Comparison of ENCODE assay signal across 15 cellular contexts in genomic region chr12:132078190-132078589, GRCh38.
A peak's percentile ranks its signal among the peaks of the same experiment; 100 is the strongest.
DNase-seq lines count a peak whose midpoint lies in the region; ATAC-seq and TF ChIP-seq lines count a peak whose summit lies in the region.
"Had no signal": no experiment of that assay in that cellular context is flagged by ENCODE, and none has a peak within 500 bp of the region (broad histone marks: within the 10 kb centered on the region; RNA-seq: fewer than 3 reads in every experiment).

No MANE protein-coding gene starts in this region.

- no peaks in the 10 kb centered on the region for H3K9me3 ChIP-seq in heart right ventricle
- H3K9me3 ChIP-seq in right atrium auricular region, result no peaks in the 10 kb centered on the region
- no peaks in the 10 kb centered on the region for H3K9me3 ChIP-seq in RWPE2 (ENCODE audit: severe bottlenecking)
- no peaks in the 10 kb centered on the region for H3K9me3 ChIP-seq in upper lobe of left lung
- H3K9me3 ChIP-seq: adrenal gland, Peyer's patch had no signal

- no peaks in the 10 kb centered on the region for H3K9me3 Mint-ChIP-seq in activated CD8-positive, alpha-beta memory T cell treated with anti-CD3 and anti-CD28 coated beads, Interleukin-2, amount 10 ng/mL, durations not matched to agents 7 days and 5 days (ENCODE audit: low read depth)
- H3K9me3 Mint-ChIP-seq: natural killer cell treated with Interleukin-12 subunit alpha and Interleukin-12 subunit beta and Interleukin-15 and Interleukin-18, amount 100 ng/mL, for 72 hours; stimulated activated naive CD8-positive, alpha-beta T cell treated with anti-CD3 and anti-CD28 coated beads, Interleukin-15, amount 100 ng/mL, for 72 hours had no signal

- H3K27me3 ChIP-seq in heart right ventricle (no peaks in the 10 kb centered on the region), right atrium auricular region (no peaks in the 10 kb centered on the region), RWPE2 (ENCODE audit: insufficient read depth, poor library complexity, severe bottlenecking) (no peaks in the 10 kb centered on the region), upper lobe of left lung (no peaks in the 10 kb centered on the region)
- H3K27me3 ChIP-seq: adrenal gland, Peyer's patch had no signal

- H3K36me3 Mint-ChIP-seq in activated CD8-positive, alpha-beta memory T cell treated with anti-CD3 and anti-CD28 coated beads, Interleukin-2, amount 10 ng/mL, durations not matched to agents 7 days and 5 days, result peaks cover 7% of the 10 kb centered on the region

- no peaks in the 10 kb centered on the region for H3K4me1 Mint-ChIP-seq in activated CD8-positive, alpha-beta memory T cell treated with anti-CD3 and anti-CD28 coated beads, Interleukin-2, amount 10 ng/mL, durations not matched to agents 7 days and 5 days

- H3K27me3 Mint-ChIP-seq in activated CD8-positive, alpha-beta memory T cell treated with anti-CD3 and anti-CD28 coated beads, Interleukin-2, amount 10 ng/mL, durations not matched to agents 7 days and 5 days, result no peaks in the 10 kb centered on the region
- H3K27me3 Mint-ChIP-seq: B cell; natural killer cell treated with Interleukin-12 subunit alpha and Interleukin-12 subunit beta and Interleukin-15 and Interleukin-18, amount 100 ng/mL, for 72 hours; stimulated activated naive CD8-positive, alpha-beta T cell treated with anti-CD3 and anti-CD28 coated beads, Interleukin-15, amount 100 ng/mL, for 72 hours had no signal

- no peak for TF ChIP-seq CTCF in heart right ventricle (IDR thresholded peaks at IDR 0.05)
- TF ChIP-seq CTCF in right atrium auricular region (IDR thresholded peaks at IDR 0.05), result no peak
- TF ChIP-seq CTCF in RWPE2 (IDR thresholded peaks at IDR 0.05; ENCODE audit: poor library complexity, severe bottlenecking), result no peak
- no peak for TF ChIP-seq CTCF in fibroblast of the aortic adventitia (IDR thresholded peaks at IDR 0.05; ENCODE audit: insufficient read depth, low read length)
- no peak for TF ChIP-seq CTCF in upper lobe of left lung (IDR thresholded peaks at IDR 0.05)

- 60 to 68% methylated on average over 6 of the region's 6 CpGs for WGBS in heart right ventricle, 2 donors
- 19 to 70% methylated on average over 2 to 6 of the region's 6 CpGs for WGBS in upper lobe of left lung, 2 donors

- no peak overlapping the region for H3K27ac Mint-ChIP-seq in activated CD8-positive, alpha-beta memory T cell treated with anti-CD3 and anti-CD28 coated beads, Interleukin-2, amount 10 ng/mL, durations not matched to agents 7 days and 5 days
- H3K27ac Mint-ChIP-seq: B cell; natural killer cell treated with Interleukin-12 subunit alpha and Interleukin-12 subunit beta and Interleukin-15 and Interleukin-18, amount 100 ng/mL, for 72 hours; stimulated activated naive CD8-positive, alpha-beta T cell treated with anti-CD3 and anti-CD28 coated beads, Interleukin-15, amount 100 ng/mL, for 72 hours had no signal

- CTCF ChIA-PET in activated CD8-positive, alpha-beta memory T cell treated with anti-CD3 and anti-CD28 coated beads, Interleukin-2, amount 10 ng/mL, durations not matched to agents 7 days and 5 days (lab: Charles Lee), result no interaction called here

- peak in 6 of 8 donors; percentile 16 to 70 (median 54) for ATAC-seq in heart right ventricle
- ATAC-seq in RWPE2 (ENCODE audit: low read depth), result peak; percentile 51; the same call in 1 of the 3 replicates
- ATAC-seq in upper lobe of left lung (ENCODE audit: low FRiP score in 2 of 2), result no peak
- no peak for ATAC-seq in activated CD8-positive, alpha-beta memory T cell treated with anti-CD3 and anti-CD28 coated beads, Interleukin-2, amount 10 ng/mL, durations not matched to agents 7 days and 5 days
- no peak for ATAC-seq in HG02970 (IDR thresholded peaks at IDR 0.05; ENCODE audit: low FRiP score, unreplicated experiment)
- ATAC-seq in GM18909 (IDR thresholded peaks at IDR 0.05; ENCODE audit: poor library complexity, unreplicated experiment), result no peak
- ATAC-seq: natural killer cell treated with Interleukin-12 subunit alpha and Interleukin-12 subunit beta and Interleukin-15 and Interleukin-18, amount 100 ng/mL, for 72 hours; stimulated activated naive CD8-positive, alpha-beta T cell treated with anti-CD3 and anti-CD28 coated beads, Interleukin-15, amount 100 ng/mL, for 72 hours had no signal

- intact Hi-C loops in heart right ventricle (cut with DNase I), result no loop called here

- TF ChIP-seq POLR2A in upper lobe of left lung (IDR thresholded peaks at IDR 0.05), result no peak

- H3K4me1 ChIP-seq in heart right ventricle (peaks cover 0 to 46% (median 6%) of the 10 kb centered on the region in 9 donors), right atrium auricular region (peaks cover 0 to 6% of the 10 kb centered on the region in 2 donors), RWPE2 (ENCODE audit: insufficient read depth, poor library complexity, severe bottlenecking) (no peaks in the 10 kb centered on the region), upper lobe of left lung (no peaks in the 10 kb centered on the region)
- H3K4me1 ChIP-seq: adrenal gland, Peyer's patch had no signal

- TF ChIP-seq EP300 in upper lobe of left lung (IDR thresholded peaks at IDR 0.05), result no peak

- H3K4me3 ChIP-seq in heart right ventricle (no peak overlapping the region), right atrium auricular region (no peak overlapping the region), RWPE2 (ENCODE audit: severe bottlenecking) (no peak overlapping the region), fibroblast of the aortic adventitia (ENCODE audit: low read depth, low read length) (no peak overlapping the region), upper lobe of left lung (no peak overlapping the region)
- H3K4me3 ChIP-seq: adrenal gland, Peyer's patch had no signal

- H3K27ac ChIP-seq in heart right ventricle, result peak overlapping the region in 1 of 10 donors; percentile 3
- peak overlapping the region in 1 of 2 donors; percentile 24 for H3K27ac ChIP-seq in right atrium auricular region
- H3K27ac ChIP-seq in RWPE2 (ENCODE audit: poor library complexity, severe bottlenecking), result no peak overlapping the region
- peak overlapping the region in 3 of 4 donors; percentile 18 to 54 (median 29) for H3K27ac ChIP-seq in upper lobe of left lung
- H3K27ac ChIP-seq: Peyer's patch had no signal

- DNase-seq in heart right ventricle (peak in 1 of 2 donors; percentile 43), right atrium auricular region (ENCODE audit: low spot score) (no peak), RWPE2 (ENCODE audit: low spot score) (no peak), fibroblast of the aortic adventitia (ENCODE audit: low read depth) (peak; percentile 84), upper lobe of left lung (no peak)
- DNase-seq in activated CD8-positive, alpha-beta memory T cell treated with anti-CD3 and anti-CD28 coated beads, Interleukin-2, amount 10 ng/mL, durations not matched to agents 7 days and 5 days, result no peak
- DNase-seq: KBM-7; Peyer's patch; stimulated activated CD4-positive, alpha-beta T cell treated with anti-CD3 and anti-CD28 coated beads, Interleukin-1b, Interleukin-23, amount 100 ng/mL, for 48 hours; stimulated activated naive CD8-positive, alpha-beta T cell treated with anti-CD3 and anti-CD28 coated beads, Interleukin-15, amount 100 ng/mL, for 72 hours had no signal

- peaks cover 0 to 71% (median 39%) of the 10 kb centered on the region in 9 donors for H3K36me3 ChIP-seq in heart right ventricle
- peaks cover 34% of the 10 kb centered on the region for H3K36me3 ChIP-seq in right atrium auricular region
- peaks cover 42% of the 10 kb centered on the region for H3K36me3 ChIP-seq in RWPE2 (ENCODE audit: low read depth)
- H3K36me3 ChIP-seq in upper lobe of left lung, result peaks cover 0 to 61% (median 35%) of the 10 kb centered on the region in 4 donors

- no peak overlapping the region for H3K4me3 Mint-ChIP-seq in activated CD8-positive, alpha-beta memory T cell treated with anti-CD3 and anti-CD28 coated beads, Interleukin-2, amount 10 ng/mL, durations not matched to agents 7 days and 5 days
- H3K4me3 Mint-ChIP-seq: B cell; natural killer cell treated with Interleukin-12 subunit alpha and Interleukin-12 subunit beta and Interleukin-15 and Interleukin-18, amount 100 ng/mL, for 72 hours; stimulated activated naive CD8-positive, alpha-beta T cell treated with anti-CD3 and anti-CD28 coated beads, Interleukin-15, amount 100 ng/mL, for 72 hours had no signal

Comparison
In these comparisons a context has a peak if more than half of its experiments do, and no peak if none do; other contexts are left out.
1. ATAC-seq: peak in heart right ventricle (6 of 8) and RWPE2 (single experiment); none in upper lobe of left lung (0 of 2), activated CD8-positive, alpha-beta memory T cell treated with anti-CD3 and anti-CD28 coated beads, Interleukin-2, amount 10 ng/mL, durations not matched to agents 7 days and 5 days (single experiment), HG02970 (single experiment) and GM18909 (single experiment).